ENCODE assay signal across 1 cellular context in genomic region chrX:53674581-53674980, GRCh38.
TF ChIP-seq lines count a peak whose summit lies in the region.

No MANE protein-coding gene starts in this region.

TF ChIP-seq in GM12878, 131 proteins besides CTCF, POLR2A, EP300 and RAD21 (continued from another document):
- TF ChIP-seq CBX3 (IDR thresholded peaks at IDR 0.05; ENCODE audit: borderline replicate concordance, low read depth), result no peak
- no peak for TF ChIP-seq ZSCAN29 (IDR thresholded peaks at IDR 0.05)
